Comparison of ENCODE assay signal across 21 cellular contexts in genomic region chr4:96154676-96155075, GRCh38.
"Had no signal": no experiment of that assay in that cellular context is flagged by ENCODE, and none has a peak within 500 bp of the region (broad histone marks: within the 10 kb centered on the region; RNA-seq: fewer than 3 reads in every experiment).

No MANE protein-coding gene starts in this region.

- H3K4me3 ChIP-seq: esophagus muscularis mucosa, gastroesophageal sphincter, left lung, lower lobe of right lung, psoas muscle, skin epidermis, thoracic aorta had no signal

- H3K36me3 Mint-ChIP-seq: immature natural killer cell; naive B cell; stimulated activated naive B cell treated with anti-CD40 and anti-IgM and Interleukin-4, amounts not matched to agents 10 μg/mL and 1 μg/mL and 100 μg/mL, for 72 hours had no signal

- DNase-seq: effector memory CD8-positive, alpha-beta T cell; foreskin fibroblast; immature natural killer cell; left lung; lower lobe of right lung; mesenchymal stem cell; midbrain; naive B cell; psoas muscle; retina; stimulated activated CD4-positive, alpha-beta T cell treated with anti-CD3 and anti-CD28 coated beads, Interleukin-2, amount 100 ng/mL, for 24 hours; stimulated activated CD4-positive, alpha-beta T cell treated with anti-CD3 and anti-CD28 coated beads, Interleukin-4, amount 100 ng/mL, for 4 hours; stimulated activated naive B cell treated with anti-CD40 and anti-IgM and Interleukin-4, amounts not matched to agents 10 μg/mL and 1 μg/mL and 100 μg/mL, for 72 hours; stimulated activated naive CD8-positive, alpha-beta T cell treated with anti-CD3 and anti-CD28 coated beads, Interleukin-15, amount 100 ng/mL, for 72 hours; trophoblast cell had no signal

- H3K4me1 Mint-ChIP-seq: immature natural killer cell; naive B cell; nephron; stimulated activated naive B cell treated with anti-CD40 and anti-IgM and Interleukin-4, amounts not matched to agents 10 μg/mL and 1 μg/mL and 100 μg/mL, for 72 hours; stimulated activated naive CD8-positive, alpha-beta T cell treated with anti-CD3 and anti-CD28 coated beads, Interleukin-15, amount 100 ng/mL, for 72 hours had no signal

- H3K27ac Mint-ChIP-seq: dendritic cell treated with granulocyte-macrophage colony-stimulating factor and Interleukin-4, amounts not matched to agents 40 ng/mL and 50 ng/mL, for 4 days; effector memory CD8-positive, alpha-beta T cell; immature natural killer cell; naive B cell; nephron; stimulated activated naive B cell treated with anti-CD40 and anti-IgM and Interleukin-4, amounts not matched to agents 10 μg/mL and 1 μg/mL and 100 μg/mL, for 72 hours; stimulated activated naive CD8-positive, alpha-beta T cell treated with anti-CD3 and anti-CD28 coated beads, Interleukin-15, amount 100 ng/mL, for 72 hours had no signal

- H3K9me3 Mint-ChIP-seq: dendritic cell treated with granulocyte-macrophage colony-stimulating factor and Interleukin-4, amounts not matched to agents 40 ng/mL and 50 ng/mL, for 4 days; nephron; stimulated activated naive B cell treated with anti-CD40 and anti-IgM and Interleukin-4, amounts not matched to agents 10 μg/mL and 1 μg/mL and 100 μg/mL, for 72 hours; stimulated activated naive CD8-positive, alpha-beta T cell treated with anti-CD3 and anti-CD28 coated beads, Interleukin-15, amount 100 ng/mL, for 72 hours had no signal

- H3K4me3 Mint-ChIP-seq: dendritic cell treated with granulocyte-macrophage colony-stimulating factor and Interleukin-4, amounts not matched to agents 40 ng/mL and 50 ng/mL, for 4 days; effector memory CD8-positive, alpha-beta T cell; immature natural killer cell; naive B cell; nephron; stimulated activated naive B cell treated with anti-CD40 and anti-IgM and Interleukin-4, amounts not matched to agents 10 μg/mL and 1 μg/mL and 100 μg/mL, for 72 hours; stimulated activated naive CD8-positive, alpha-beta T cell treated with anti-CD3 and anti-CD28 coated beads, Interleukin-15, amount 100 ng/mL, for 72 hours had no signal

- H3K27me3 Mint-ChIP-seq: dendritic cell treated with granulocyte-macrophage colony-stimulating factor and Interleukin-4, amounts not matched to agents 40 ng/mL and 50 ng/mL, for 4 days; effector memory CD8-positive, alpha-beta T cell; naive B cell; stimulated activated naive B cell treated with anti-CD40 and anti-IgM and Interleukin-4, amounts not matched to agents 10 μg/mL and 1 μg/mL and 100 μg/mL, for 72 hours; stimulated activated naive CD8-positive, alpha-beta T cell treated with anti-CD3 and anti-CD28 coated beads, Interleukin-15, amount 100 ng/mL, for 72 hours had no signal
